Comparison of ENCODE assay signal across 33 cellular contexts in the genomic region with DNA sequence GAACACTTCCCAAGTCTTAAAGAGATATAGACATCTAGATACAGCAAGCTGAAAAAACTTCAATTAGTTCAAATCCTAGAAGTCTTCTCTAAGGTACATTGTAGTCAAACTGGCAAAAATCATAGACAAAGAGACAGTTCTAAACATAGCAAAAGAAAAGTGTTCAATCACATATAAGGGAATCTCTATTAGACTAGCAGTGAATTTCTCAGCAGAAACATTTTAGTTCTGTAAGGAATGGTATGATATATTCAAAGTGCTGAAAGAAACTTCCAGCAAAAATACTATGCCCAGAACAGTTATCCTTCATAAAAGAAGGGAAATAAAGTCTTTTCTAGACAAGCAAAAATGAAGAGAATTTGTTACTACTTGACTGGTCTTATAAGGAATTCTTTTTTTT.
DNase-seq lines count a peak whose midpoint lies in the region; ATAC-seq, FAIRE-seq and TF ChIP-seq lines count a peak whose summit lies in the region.
"Had no signal": no experiment of that assay in that cellular context is flagged by ENCODE, and none has a peak within 500 bp of the region (broad histone marks: within the 10 kb centered on the region; RNA-seq: fewer than 3 reads in every experiment).

No MANE protein-coding gene starts in this region.

- no peaks in the 10 kb centered on the region for H4K20me1 ChIP-seq in Karpas-422 (ENCODE audit: insufficient read depth, low read depth, low read length)
- no peaks in the 10 kb centered on the region for H4K20me1 ChIP-seq in K562 (replicated peaks; ENCODE audit: control insufficient read depth, insufficient read depth, low read length)
- H4K20me1 ChIP-seq: BLaER1; BLaER1 treated with 17β-estradiol and CSF1 and Interleukin-3, amounts not matched to agents 10 nM and 100 nM had no signal

- H3K79me2 ChIP-seq in Karpas-422 (ENCODE audit: low read length) (no peaks in the 10 kb centered on the region), K562 (ENCODE audit: control insufficient read depth, insufficient read depth, low read length) (no peaks in the 10 kb centered on the region)

- H3K27ac ChIP-seq in HEK293 (ENCODE audit: extremely low read depth, low read depth, low read length) (no peak overlapping the region), Karpas-422 (ENCODE audit: low read length) (no peak overlapping the region), K562 (ENCODE audit: extremely low read depth, low read depth, low read length) (no peak overlapping the region), uterus (no peak overlapping the region)
- H3K27ac ChIP-seq: 22Rv1; A549; BLaER1; BLaER1 treated with 17β-estradiol and CSF1 and Interleukin-3, amounts not matched to agents 10 nM and 100 nM; C4-2B had no signal

- no peak for TF ChIP-seq POLR2A in K562 (conservative IDR thresholded peaks at IDR 0.05)
- no peak for TF ChIP-seq POLR2A in uterus (IDR thresholded peaks at IDR 0.05)

- H3K4me3 ChIP-seq in HEK293 (ENCODE audit: low read depth, low read length) (no peak overlapping the region), Karpas-422 (ENCODE audit: low read length) (no peak overlapping the region), K562 (no peak overlapping the region), uterus (no peak overlapping the region)
- H3K4me3 ChIP-seq: A549; BLaER1; BLaER1 treated with 17β-estradiol and CSF1 and Interleukin-3, amounts not matched to agents 10 nM and 100 nM had no signal

- no peaks in the 10 kb centered on the region for H3K9me2 ChIP-seq in Karpas-422 (replicated peaks; ENCODE audit: insufficient read depth, low read length)

- no peaks in the 10 kb centered on the region for H3K9me1 ChIP-seq in K562 (ENCODE audit: control insufficient read depth, insufficient read depth, low read length)

- FAIRE-seq in K562 (lab: Jason Lieb, UNC) = no peak
- FAIRE-seq: A204.1, A549, D721Med had no signal

- TF ChIP-seq CTCF in HEK293 (tag by site-specific recombination; IDR thresholded peaks at IDR 0.05) = no peak
- no peak for TF ChIP-seq CTCF in K562 (IDR thresholded peaks at IDR 0.05 in 2 of 3, conservative IDR thresholded peaks at IDR 0.05 in 1 of 3; ENCODE audit: insufficient read depth in 2 of 3, low read depth in 1 of 3, low read length in 3 of 3)
- TF ChIP-seq CTCF in uterus (IDR thresholded peaks at IDR 0.05) = no peak

- no peak overlapping the region for H3K4me2 ChIP-seq in Karpas-422 (ENCODE audit: low read depth, low read length, poor library complexity, severe bottlenecking)
- H3K4me2 ChIP-seq in K562 (ENCODE audit: insufficient read depth, low read length) = no peak overlapping the region
- H3K4me2 ChIP-seq: A549; BLaER1; BLaER1 treated with 17β-estradiol and CSF1 and Interleukin-3, amounts not matched to agents 10 nM and 100 nM had no signal

- TF ChIP-seq EP300 in K562 (IDR thresholded peaks at IDR 0.05; ENCODE audit: low read length) = no peak

- BruUV-seq in K562 (replicated peaks; lab: Mats Ljungman, UMichigan) = no TSS peak

- H3K36me3 ChIP-seq in HEK293 (ENCODE audit: control insufficient read depth in 2 of 2, insufficient read depth in 1 of 2, low read length in 2 of 2) (no peaks in the 10 kb centered on the region), Karpas-422 (ENCODE audit: insufficient read depth, low read length) (no peaks in the 10 kb centered on the region; the same call in 1 of the 2 replicates), K562 (ENCODE audit: control insufficient read depth, insufficient read depth, low read length) (no peaks in the 10 kb centered on the region), uterus (no peaks in the 10 kb centered on the region)
- H3K36me3 ChIP-seq: BE2C; BLaER1; BLaER1 treated with 17β-estradiol and CSF1 and Interleukin-3, amounts not matched to agents 10 nM and 100 nM had no signal

- no peak for ATAC-seq in K562
- ATAC-seq: A549; CD8-positive, alpha-beta T cell had no signal

- CTCF ChIA-PET in HEK293 (lab: Yijun Ruan, JAX) (no interaction called here), K562 (lab: Yijun Ruan, JAX; ENCODE audit: low intra/inter-chr PET ratio) (no interaction called here)

- DNase-seq in Karpas-422 (peak; percentile 40), K562 (ENCODE audit: extremely low read depth in 1 of 4, low spot score in 3 of 4) (no peak), NCI-H1694 treated with DMSO at 0.1 percent for 48 hours (lab: John Stamatoyannopoulos, UW) (no peak), uterus (no peak), LoVo (ENCODE audit: low spot score) (no peak)
- DNase-seq: 8988T; ACHN; AML-193; BE2C; C1 segment of cervical spinal cord; Caco-2; Calu3; CD4-positive, alpha-beta memory T cell; CD4-positive, alpha-beta T cell; CD4-positive, CD25-positive, alpha-beta regulatory T cell; CD8-positive, alpha-beta memory T cell; CD8-positive, alpha-beta T cell; COR-L47; DMS 273 treated with DMSO at 0.1 percent for 48 hours; DMS153; DMS53; DMS79; DMS79 treated with DMSO at 0.1 percent for 48 hours; DND-41; EL had no signal

- POLR2A ChIA-PET in HEK293 (lab: Yijun Ruan, JAX) (interaction anchor here (0.7 kb wide), 1 partner anchor 37 kb away, joined by 5 read pairs; no protein-coding TSS in a partner anchor), K562 (lab: Yijun Ruan, JAX) (no interaction called here)

- no peaks in the 10 kb centered on the region for H3K27me3 ChIP-seq in Karpas-422 (ENCODE audit: low read length)
- no peaks in the 10 kb centered on the region for H3K27me3 ChIP-seq in K562 (ENCODE audit: control insufficient read depth in 2 of 2, insufficient read depth in 2 of 2, low read length in 2 of 2)
- no peaks in the 10 kb centered on the region for H3K27me3 ChIP-seq in uterus
- H3K27me3 ChIP-seq: BE2C; BLaER1; BLaER1 treated with 17β-estradiol and CSF1 and Interleukin-3, amounts not matched to agents 10 nM and 100 nM had no signal

- H3K9ac ChIP-seq in Karpas-422 (ENCODE audit: low read length) (no peak overlapping the region), K562 (ENCODE audit: insufficient read depth in 1 of 2, low read depth in 2 of 2, low read length in 2 of 2) (no peak overlapping the region)
- H3K9ac ChIP-seq: BLaER1; BLaER1 treated with 17β-estradiol and CSF1 and Interleukin-3, amounts not matched to agents 10 nM and 100 nM had no signal

- intact Hi-C loops in K562 (cut with micrococcal nuclease) (no loop called here), uterus (cut with DNase I; ENCODE audit: low total_unique reads) (no loop called here)

- H3K4me1 ChIP-seq in HEK293 (ENCODE audit: control insufficient read depth, insufficient read depth, low read length) (no peaks in the 10 kb centered on the region), Karpas-422 (ENCODE audit: low read length) (no peaks in the 10 kb centered on the region), K562 (replicated peaks in 1 of 2; ENCODE audit: control insufficient read depth in 2 of 2, insufficient read depth in 2 of 2, low read length in 2 of 2) (no peaks in the 10 kb centered on the region), uterus (no peaks in the 10 kb centered on the region)
- H3K4me1 ChIP-seq: A549; BE2C; BLaER1; BLaER1 treated with 17β-estradiol and CSF1 and Interleukin-3, amounts not matched to agents 10 nM and 100 nM; Caco-2 had no signal

- no peak overlapping the region for H2AFZ ChIP-seq in Karpas-422 (ENCODE audit: low read length)
- H2AFZ ChIP-seq in K562 (ENCODE audit: low read depth, low read length) = no peak overlapping the region

- TF ChIP-seq RAD21 in K562 (CRISPR knock-in tag; conservative IDR thresholded peaks at IDR 0.05 in 1 of 2, IDR thresholded peaks at IDR 0.05 in 1 of 2) = no peak

- H3K9me3 ChIP-seq in HEK293 (ENCODE audit: control insufficient read depth, insufficient read depth, low read depth, low read length) (no peaks in the 10 kb centered on the region), Karpas-422 (ENCODE audit: low read length) (peaks cover 2% of the 10 kb centered on the region; the same call in 1 of the 2 replicates), K562 (replicated peaks; ENCODE audit: control insufficient read depth, insufficient read depth, low read depth, low read length) (no peaks in the 10 kb centered on the region; the same call in 1 of the 2 replicates), uterus (peaks cover 0 to 10% of the 10 kb centered on the region in 2 donors)
- H3K9me3 ChIP-seq: A549, BE2C, BLaER1, Caco-2 had no signal

- in situ Hi-C loops in K562 (cut with MboI) = no loop called here

TF ChIP-seq in HEK293, 187 proteins besides CTCF, POLR2A, EP300 and RAD21:
- TF ChIP-seq KLF1 (tag by site-specific recombination; IDR thresholded peaks at IDR 0.05) = no peak
- TF ChIP-seq ZNF791 (tag by site-specific recombination; IDR thresholded peaks at IDR 0.05) = peak; percentile 95
- TF ChIP-seq SETDB1 (IDR thresholded peaks at IDR 0.05; ENCODE audit: insufficient read length, low read length) = peak; percentile 30

TF ChIP-seq in K562, 482 proteins besides CTCF, POLR2A, EP300 and RAD21:
- no peak for TF ChIP-seq RHOXF2B (CRISPR knock-in tag; conservative IDR thresholded peaks at IDR 0.05)
- TF ChIP-seq TRIM28 (IDR thresholded peaks at IDR 0.05) = peak; percentile 65; the same call in 1 of the 2 replicates
- peak in 1 of 2 experiments; percentile 58; a peak in 1 of 3 replicates for TF ChIP-seq CBX3 (IDR thresholded peaks at IDR 0.05; ENCODE audit: borderline replicate concordance in 1 of 2, low read length in 2 of 2)
- 0 out of 2 replicates have a peak, but pooled peaks have one; percentile 47 for TF ChIP-seq CBX5 (IDR thresholded peaks at IDR 0.05; ENCODE audit: borderline replicate concordance, low read depth)
- no peak for TF ChIP-seq ZZZ3 (IDR thresholded peaks at IDR 0.05)

Comparison
In these comparisons a context has a peak if more than half of its experiments do, and no peak if none do; other contexts are left out.
1. Of the 44 proteins assayed by ChIP-seq in both K562 and HEK293: peak only in K562: TRIM28; only in HEK293: SETDB1; in both: none; in neither: 42.